21 cellular contexts compared by ENCODE assay signal in genomic region chr4:118845552-118846065, GRCh38. TPM values are rescaled to one million over a fixed set of nuclear protein-coding genes. Genes with fewer than 3 reads are reported as not detected.
DNase-seq lines count a peak whose midpoint lies in the region; ATAC-seq and TF ChIP-seq lines count a peak whose summit lies in the region.
"Had no signal": no experiment of that assay in that cellular context is flagged by ENCODE, and none has a peak within 500 bp of the region (broad histone marks: within the 10 kb centered on the region; RNA-seq: fewer than 3 reads in every experiment).

No MANE protein-coding gene starts in this region.

- H3K9me3 Mint-ChIP-seq in stimulated activated naive B cell treated with anti-CD40 and anti-IgM and Interleukin-4, amounts not matched to agents 10 μg/mL and 1 μg/mL and 100 μg/mL, for 72 hours: no peaks in the 10 kb centered on the region
- peaks cover 0 to 8% of the 10 kb centered on the region in 2 donors for H3K9me3 Mint-ChIP-seq in stimulated activated naive CD8-positive, alpha-beta T cell treated with anti-CD3 and anti-CD28 coated beads, Interleukin-15, amount 100 ng/mL, for 72 hours

- H3K4me1 ChIP-seq in heart right ventricle: peaks cover 0 to 4% (median 0%) of the 10 kb centered on the region in 9 donors
- H3K4me1 ChIP-seq: SJCRH30 had no signal

- no peaks in the 10 kb centered on the region for H3K9me3 ChIP-seq in heart right ventricle
- H3K9me3 ChIP-seq: SJCRH30 had no signal

- H3K4me3 ChIP-seq in heart right ventricle: no peak overlapping the region
- H3K4me3 ChIP-seq: SJCRH30 had no signal

- H3K27ac ChIP-seq in heart right ventricle: no peak overlapping the region
- H3K27ac ChIP-seq: SJCRH30 had no signal

- no peaks in the 10 kb centered on the region for H3K36me3 ChIP-seq in heart right ventricle
- H3K36me3 ChIP-seq: SJCRH30 had no signal

- H3K36me3 Mint-ChIP-seq in stimulated activated naive B cell treated with anti-CD40 and anti-IgM and Interleukin-4, amounts not matched to agents 10 μg/mL and 1 μg/mL and 100 μg/mL, for 72 hours: peaks cover 0 to 2% of the 10 kb centered on the region in 2 donors

- ATAC-seq in stimulated activated naive B cell treated with anti-CD40 and anti-IgM and Interleukin-4, amounts not matched to agents 10 μg/mL and 1 μg/mL and 100 μg/mL, for 72 hours (replicated peaks): no peak
- ATAC-seq in heart right ventricle: no peak
- ATAC-seq in stimulated activated naive CD8-positive, alpha-beta T cell treated with anti-CD3 and anti-CD28 coated beads, Interleukin-15, amount 100 ng/mL, for 72 hours: no peak
- ATAC-seq: HepG2 had no signal

- H3K27ac Mint-ChIP-seq in stimulated activated naive B cell treated with anti-CD40 and anti-IgM and Interleukin-4, amounts not matched to agents 10 μg/mL and 1 μg/mL and 100 μg/mL, for 72 hours: no peak overlapping the region
- no peak overlapping the region for H3K27ac Mint-ChIP-seq in stimulated activated naive CD8-positive, alpha-beta T cell treated with anti-CD3 and anti-CD28 coated beads, Interleukin-15, amount 100 ng/mL, for 72 hours

- H3K27me3 Mint-ChIP-seq in stimulated activated naive B cell treated with anti-CD40 and anti-IgM and Interleukin-4, amounts not matched to agents 10 μg/mL and 1 μg/mL and 100 μg/mL, for 72 hours: peaks cover 6 to 7% of the 10 kb centered on the region in 2 donors
- peaks cover 15% of the 10 kb centered on the region for H3K27me3 Mint-ChIP-seq in stimulated activated naive CD8-positive, alpha-beta T cell treated with anti-CD3 and anti-CD28 coated beads, Interleukin-15, amount 100 ng/mL, for 72 hours

- H3K27me3 ChIP-seq in heart right ventricle: no peaks in the 10 kb centered on the region
- H3K27me3 ChIP-seq: SJCRH30 had no signal

- H3K4me1 Mint-ChIP-seq in stimulated activated naive B cell treated with anti-CD40 and anti-IgM and Interleukin-4, amounts not matched to agents 10 μg/mL and 1 μg/mL and 100 μg/mL, for 72 hours: peaks cover 7% of the 10 kb centered on the region in 2 donors
- H3K4me1 Mint-ChIP-seq in stimulated activated naive CD8-positive, alpha-beta T cell treated with anti-CD3 and anti-CD28 coated beads, Interleukin-15, amount 100 ng/mL, for 72 hours: peaks cover 9% of the 10 kb centered on the region

- DNase-seq in NCI-H345 (lab: John Stamatoyannopoulos, UW) (peak; percentile 18), NCI-H345 treated with DMSO at 0.1 percent for 48 hours (lab: John Stamatoyannopoulos, UW; ENCODE audit: unreplicated experiment) (no peak), NCI-H2171 (lab: John Stamatoyannopoulos, UW) (peak; percentile 70), NCI-H82 treated with DMSO at 0.1 percent for 48 hours (lab: John Stamatoyannopoulos, UW; ENCODE audit: unreplicated experiment) (peak; percentile 41), heart right ventricle (no peak)
- DNase-seq in stimulated activated naive B cell treated with anti-CD40 and anti-IgM and Interleukin-4, amounts not matched to agents 10 μg/mL and 1 μg/mL and 100 μg/mL, for 72 hours: no peak
- DNase-seq in stimulated activated naive CD8-positive, alpha-beta T cell treated with anti-CD3 and anti-CD28 coated beads, Interleukin-15, amount 100 ng/mL, for 72 hours: no peak
- DNase-seq: 8988T, AML-193, C1 segment of cervical spinal cord, DMS79, KBM-7, NCI-H1092 treated with DMSO at 0.1 percent for 48 hours, NCI-H1436 treated with DMSO at 0.1 percent for 48 hours, NCI-H2029 treated with DMSO at 0.1 percent for 48 hours, NCI-H2227 treated with DMSO at 0.1 percent for 48 hours, NCI-H526 treated with DMSO at 0.1 percent for 48 hours, OCI-M1, T-helper 1 cell had no signal

- no peak overlapping the region for H3K4me3 Mint-ChIP-seq in stimulated activated naive B cell treated with anti-CD40 and anti-IgM and Interleukin-4, amounts not matched to agents 10 μg/mL and 1 μg/mL and 100 μg/mL, for 72 hours
- no peak overlapping the region for H3K4me3 Mint-ChIP-seq in stimulated activated naive CD8-positive, alpha-beta T cell treated with anti-CD3 and anti-CD28 coated beads, Interleukin-15, amount 100 ng/mL, for 72 hours

- intact Hi-C loops in heart right ventricle (cut with DNase I): no loop called here

- no peak for TF ChIP-seq CTCF in heart right ventricle (IDR thresholded peaks at IDR 0.05)

RNA-seq across cellular contexts. Expression of gene SEC24D, which starts 9.7 kb away (rescaled TPM):
- 10 to 100 TPM in 6 of 10 donors, 1 to 10 TPM in 4; 7.8 to 24.4 (median 12.1) TPM for total RNA-seq in heart right ventricle
- polyA plus RNA-seq in heart right ventricle: 10 to 100 TPM in 1 of 2 donors, 1 to 10 TPM in 1; 6.1 to 15.9 TPM

RNA-seq across cellular contexts. Expression of gene SYNPO2, which starts 43.0 kb away (rescaled TPM):
- total RNA-seq in heart right ventricle: 100 to 1,000 TPM; 197 to 405 (median 267) TPM
- polyA plus RNA-seq in heart right ventricle: 10 to 100 TPM; 27.5 to 29.1 TPM
- total RNA-seq: HepG2 had no signal
- polyA plus RNA-seq: HepG2 had no signal

Comparison
In these comparisons a context has a peak if more than half of its experiments do, and no peak if none do; other contexts are left out.
1. DNase-seq: peak in NCI-H345 (single experiment), NCI-H2171 (single experiment) and NCI-H82 treated with DMSO at 0.1 percent for 48 hours (single experiment); none in NCI-H345 treated with DMSO at 0.1 percent for 48 hours (single experiment), stimulated activated naive B cell treated with anti-CD40 and anti-IgM and Interleukin-4, amounts not matched to agents 10 μg/mL and 1 μg/mL and 100 μg/mL, for 72 hours (single experiment), heart right ventricle (0 of 2) and stimulated activated naive CD8-positive, alpha-beta T cell treated with anti-CD3 and anti-CD28 coated beads, Interleukin-15, amount 100 ng/mL, for 72 hours (0 of 2).